ENCODE assay signal across 1 cellular context in the genomic region with DNA sequence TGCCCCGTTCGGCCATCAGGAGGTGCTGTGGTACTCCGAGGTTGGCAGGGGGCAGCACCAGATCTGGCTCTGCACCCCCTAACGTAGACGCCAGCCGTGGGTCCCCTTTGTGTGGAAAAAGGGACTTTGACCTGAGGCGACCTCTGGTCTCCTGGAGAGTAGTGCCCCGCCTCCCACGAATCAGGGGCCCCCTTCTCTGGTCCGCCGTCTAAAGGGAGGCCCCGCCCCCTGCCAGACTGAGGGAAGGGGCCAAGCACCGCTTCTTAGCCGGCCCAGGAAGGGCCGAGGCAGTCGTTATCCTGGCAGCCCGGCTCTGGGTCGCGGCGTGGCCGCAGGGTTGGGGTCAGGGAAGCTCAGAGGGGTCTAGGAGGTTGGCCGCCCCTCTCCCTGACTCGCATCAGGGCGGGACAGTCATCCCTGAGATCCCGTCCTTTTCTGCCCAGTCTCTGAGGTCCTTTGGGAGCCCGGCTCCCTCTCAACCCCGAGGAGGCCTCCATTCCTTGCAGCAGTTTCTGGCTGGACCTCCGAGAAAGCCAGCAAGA.
TF ChIP-seq lines count a peak whose summit lies in the region.

No MANE protein-coding gene starts in this region.

TF ChIP-seq in HepG2, 621 proteins besides CTCF, POLR2A, EP300 and RAD21 (continued from another document and continues in another):
- TF ChIP-seq ZBED4 (CRISPR knock-in tag; IDR thresholded peaks at IDR 0.05; ENCODE audit: borderline replicate concordance): no peak
- TF ChIP-seq ZFP36L2 (CRISPR knock-in tag; IDR thresholded peaks at IDR 0.05): no peak
- TF ChIP-seq ZNF382 (CRISPR knock-in tag; IDR thresholded peaks at IDR 0.05; ENCODE audit: borderline replicate concordance): no peak
- TF ChIP-seq ZKSCAN1 (IDR thresholded peaks at IDR 0.05; ENCODE audit: low read length): no peak
- TF ChIP-seq NR2C2 (CRISPR knock-in tag; IDR thresholded peaks at IDR 0.05; ENCODE audit: borderline replicate concordance): no peak
- TF ChIP-seq SNAPC4 (CRISPR knock-in tag; IDR thresholded peaks at IDR 0.05): 0 out of 2 replicates have a peak, but pooled peaks have one; percentile 34
- no peak; the same call in none of the 2 replicates for TF ChIP-seq SP4 (CRISPR knock-in tag; IDR thresholded peaks at IDR 0.05)
- no peak for TF ChIP-seq CHD2 (IDR thresholded peaks at IDR 0.05; ENCODE audit: low read depth, low read length)
- TF ChIP-seq, protein P1, sequence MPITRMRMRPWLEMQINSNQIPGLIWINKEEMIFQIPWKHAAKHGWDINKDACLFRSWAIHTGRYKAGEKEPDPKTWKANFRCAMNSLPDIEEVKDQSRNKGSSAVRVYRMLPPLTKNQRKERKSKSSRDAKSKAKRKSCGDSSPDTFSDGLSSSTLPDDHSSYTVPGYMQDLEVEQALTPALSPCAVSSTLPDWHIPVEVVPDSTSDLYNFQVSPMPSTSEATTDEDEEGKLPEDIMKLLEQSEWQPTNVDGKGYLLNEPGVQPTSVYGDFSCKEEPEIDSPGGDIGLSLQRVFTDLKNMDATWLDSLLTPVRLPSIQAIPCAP (CRISPR knock-in tag; IDR thresholded peaks at IDR 0.05; ENCODE audit: low read depth): no peak
- no peak for TF ChIP-seq FOSL1 (CRISPR knock-in tag; IDR thresholded peaks at IDR 0.05; ENCODE audit: borderline replicate concordance)
- TF ChIP-seq HNRNPH1 (optimal IDR thresholded peaks at IDR 0.05; ENCODE audit: low read depth, low read length): no peak
- no peak; the same call in 1 of the 2 replicates for TF ChIP-seq NR0B2 (CRISPR knock-in tag; IDR thresholded peaks at IDR 0.05)
- no peak for TF ChIP-seq FOXP1 (IDR thresholded peaks at IDR 0.05)
- no peak for TF ChIP-seq FOXP1 (CRISPR knock-in tag; IDR thresholded peaks at IDR 0.05)
- no peak for TF ChIP-seq DDIT3 (CRISPR knock-in tag; IDR thresholded peaks at IDR 0.05)
- TF ChIP-seq, protein P2, sequence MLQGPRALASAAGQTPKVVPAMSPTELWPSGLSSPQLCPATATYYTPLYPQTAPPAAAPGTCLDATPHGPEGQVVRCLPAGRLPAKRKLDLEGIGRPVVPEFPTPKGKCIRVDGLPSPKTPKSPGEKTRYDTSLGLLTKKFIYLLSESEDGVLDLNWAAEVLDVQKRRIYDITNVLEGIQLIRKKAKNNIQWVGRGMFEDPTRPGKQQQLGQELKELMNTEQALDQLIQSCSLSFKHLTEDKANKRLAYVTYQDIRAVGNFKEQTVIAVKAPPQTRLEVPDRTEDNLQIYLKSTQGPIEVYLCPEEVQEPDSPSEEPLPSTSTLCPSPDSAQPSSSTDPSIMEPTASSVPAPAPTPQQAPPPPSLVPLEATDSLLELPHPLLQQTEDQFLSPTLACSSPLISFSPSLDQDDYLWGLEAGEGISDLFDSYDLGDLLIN (CRISPR knock-in tag; IDR thresholded peaks at IDR 0.05; ENCODE audit: borderline replicate concordance): no peak
- TF ChIP-seq, protein P3, sequence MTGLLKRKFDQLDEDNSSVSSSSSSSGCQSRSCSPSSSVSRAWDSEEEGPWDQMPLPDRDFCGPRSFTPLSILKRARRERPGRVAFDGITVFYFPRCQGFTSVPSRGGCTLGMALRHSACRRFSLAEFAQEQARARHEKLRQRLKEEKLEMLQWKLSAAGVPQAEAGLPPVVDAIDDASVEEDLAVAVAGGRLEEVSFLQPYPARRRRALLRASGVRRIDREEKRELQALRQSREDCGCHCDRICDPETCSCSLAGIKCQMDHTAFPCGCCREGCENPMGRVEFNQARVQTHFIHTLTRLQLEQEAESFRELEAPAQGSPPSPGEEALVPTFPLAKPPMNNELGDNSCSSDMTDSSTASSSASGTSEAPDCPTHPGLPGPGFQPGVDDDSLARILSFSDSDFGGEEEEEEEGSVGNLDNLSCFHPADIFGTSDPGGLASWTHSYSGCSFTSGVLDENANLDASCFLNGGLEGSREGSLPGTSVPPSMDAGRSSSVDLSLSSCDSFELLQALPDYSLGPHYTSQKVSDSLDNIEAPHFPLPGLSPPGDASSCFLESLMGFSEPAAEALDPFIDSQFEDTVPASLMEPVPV (CRISPR knock-in tag; IDR thresholded peaks at IDR 0.05): no peak
- TF ChIP-seq, protein P4, sequence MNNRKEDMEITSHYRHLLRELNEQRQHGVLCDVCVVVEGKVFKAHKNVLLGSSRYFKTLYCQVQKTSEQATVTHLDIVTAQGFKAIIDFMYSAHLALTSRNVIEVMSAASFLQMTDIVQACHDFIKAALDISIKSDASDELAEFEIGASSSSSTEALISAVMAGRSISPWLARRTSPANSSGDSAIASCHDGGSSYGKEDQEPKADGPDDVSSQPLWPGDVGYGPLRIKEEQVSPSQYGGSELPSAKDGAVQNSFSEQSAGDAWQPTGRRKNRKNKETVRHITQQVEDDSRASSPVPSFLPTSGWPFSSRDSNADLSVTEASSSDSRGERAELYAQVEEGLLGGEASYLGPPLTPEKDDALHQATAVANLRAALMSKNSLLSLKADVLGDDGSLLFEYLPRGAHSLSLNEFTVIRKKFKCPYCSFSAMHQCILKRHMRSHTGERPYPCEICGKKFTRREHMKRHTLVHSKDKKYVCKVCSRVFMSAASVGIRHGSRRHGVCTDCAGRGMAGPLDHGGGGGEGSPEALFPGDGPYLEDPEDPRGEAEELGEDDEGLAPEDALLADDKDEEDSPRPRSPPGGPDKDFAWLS (CRISPR knock-in tag; IDR thresholded peaks at IDR 0.05; ENCODE audit: borderline replicate concordance): no peak
- no peak; the same call in 1 of the 2 replicates for TF ChIP-seq HINFP (CRISPR knock-in tag; IDR thresholded peaks at IDR 0.05; ENCODE audit: low read depth)
- TF ChIP-seq DR1 (CRISPR knock-in tag; IDR thresholded peaks at IDR 0.05): no peak
- no peak; the same call in 1 of the 2 replicates for TF ChIP-seq FOSL2 (CRISPR knock-in tag; IDR thresholded peaks at IDR 0.05)
- TF ChIP-seq SMYD3 (CRISPR knock-in tag; IDR thresholded peaks at IDR 0.05): no peak
- 0 out of 2 replicates have a peak, but pooled peaks have one; percentile 14 for TF ChIP-seq RBAK (CRISPR knock-in tag; IDR thresholded peaks at IDR 0.05)
- TF ChIP-seq CBX1 (IDR thresholded peaks at IDR 0.05; ENCODE audit: low read depth): peak; percentile 41
- TF ChIP-seq TERF1 (CRISPR knock-in tag; IDR thresholded peaks at IDR 0.05): no peak
- TF ChIP-seq U2AF2 (IDR thresholded peaks at IDR 0.05; ENCODE audit: low read depth, low read length): no peak
- TF ChIP-seq FOXK1 (CRISPR knock-in tag; IDR thresholded peaks at IDR 0.05; ENCODE audit: borderline replicate concordance, low read depth): peak; percentile 45; the same call in 1 of the 2 replicates
- TF ChIP-seq POGK (CRISPR knock-in tag; conservative IDR thresholded peaks at IDR 0.05): no peak; the same call in 1 of the 2 replicates
